ENCODE assay signal across 8 cellular contexts in the genomic region with DNA sequence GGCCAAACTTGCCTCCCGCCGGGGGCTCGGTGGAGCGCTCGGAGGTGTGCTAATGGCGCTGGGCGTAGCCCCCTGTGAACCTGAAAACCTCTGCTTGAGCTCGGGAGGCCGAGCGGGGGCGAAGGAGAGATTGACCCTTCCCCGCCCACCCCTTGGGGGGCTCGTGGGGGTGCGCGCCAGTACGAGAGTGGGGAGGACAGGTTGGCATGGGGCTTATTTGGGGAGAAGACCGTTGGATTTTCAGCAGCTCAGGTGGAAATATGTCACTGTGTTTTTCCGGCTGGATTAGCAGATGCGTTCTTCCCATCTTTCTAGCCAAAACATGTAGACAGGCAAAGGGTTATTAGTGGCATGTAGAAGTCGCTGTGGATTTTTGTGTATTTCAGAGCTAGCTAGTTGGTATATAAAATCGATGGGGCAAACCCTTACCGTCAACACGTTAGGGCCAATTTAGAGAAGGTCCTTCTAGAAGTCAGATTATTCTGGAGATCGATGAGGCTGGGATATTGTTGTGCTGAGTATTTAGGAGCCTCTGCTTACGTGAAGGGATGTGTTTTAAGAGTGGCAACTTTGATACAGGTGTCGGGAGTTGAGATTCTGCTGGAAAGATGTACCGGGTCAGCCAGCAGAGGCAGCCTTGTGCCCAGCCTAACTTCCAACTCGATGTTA. TPM values are rescaled to one million over a fixed set of nuclear protein-coding genes. Genes with fewer than 3 reads are reported as not detected.
A peak's percentile ranks its signal among the peaks of the same experiment; 100 is the strongest.
DNase-seq lines count a peak whose midpoint lies in the region; ATAC-seq and TF ChIP-seq lines count a peak whose summit lies in the region.

No MANE protein-coding gene starts in this region.

- H3K27ac Mint-ChIP-seq in Calu3 (ENCODE audit: unreplicated experiment) = peak overlapping the region; percentile 54
- peak overlapping the region; percentile 85 for H3K27ac Mint-ChIP-seq in activated T-helper 1 cell treated with anti-CD3 and anti-CD28 coated beads, Interleukin-12 subunit alpha, Interleukin-12 subunit beta, Interleukin-2, Interleukin-4 antibody, amounts not matched to agents 30 ng/mL and 10 ng/mL and 1 ng/mL, durations not matched to agents 14 hours and 24 hours and 36 hours
- H3K27ac Mint-ChIP-seq in nephron = peak overlapping the region; percentile 83 to 91 (median 90)

- peak; percentile 36 for DNase-seq in Calu3
- DNase-seq in NOMO-1 treated with DMSO at 0.1 percent for 48 hours (lab: John Stamatoyannopoulos, UW; ENCODE audit: unreplicated experiment) = peak; percentile 56
- DNase-seq in activated T-helper 1 cell treated with anti-CD3 and anti-CD28 coated beads, Interleukin-12 subunit alpha, Interleukin-12 subunit beta, Interleukin-2, Interleukin-4 antibody, amounts not matched to agents 30 ng/mL and 10 ng/mL and 1 ng/mL, durations not matched to agents 14 hours and 24 hours and 36 hours (ENCODE audit: low spot score) = peak; percentile 38
- DNase-seq in fibroblast of pulmonary artery (ENCODE audit: low read depth) = peak; percentile 74
- no peak for DNase-seq in epidermal melanocyte (ENCODE audit: insufficient read length, low spot score)

- no peak for TF ChIP-seq CTCF in Calu3 (IDR thresholded peaks at IDR 0.05; ENCODE audit: unreplicated experiment)
- TF ChIP-seq CTCF in fibroblast of pulmonary artery (IDR thresholded peaks at IDR 0.05; ENCODE audit: low read length, missing control alignments) = peak; percentile 83
- TF ChIP-seq CTCF in nephron (IDR thresholded peaks at IDR 0.05; ENCODE audit: unreplicated experiment in 3 of 3) = peak; percentile 57 to 60 (median 58)

- intact Hi-C loops in Calu3 (cut with micrococcal nuclease; ENCODE audit: unreplicated experiment) = loop anchor here (2.0 to 5.0 kb wide), 2 partner anchors 76 to 166 kb away; a partner anchor contains a TSS
- intact Hi-C loops in activated T-helper 1 cell treated with anti-CD3 and anti-CD28 coated beads, Interleukin-12 subunit alpha, Interleukin-12 subunit beta, Interleukin-2, Interleukin-4 antibody, amounts not matched to agents 30 ng/mL and 10 ng/mL and 1 ng/mL, durations not matched to agents 14 hours and 24 hours and 36 hours (cut with micrococcal nuclease) = loop anchor here (1.0 to 10.0 kb wide), 8 partner anchors 38 to 1724 kb away; a partner anchor contains a TSS

- peak; percentile 44 for ATAC-seq in GM19395 (IDR thresholded peaks at IDR 0.05; ENCODE audit: unreplicated experiment)
- ATAC-seq in HG03460 (IDR thresholded peaks at IDR 0.05; ENCODE audit: unreplicated experiment) = peak; percentile 31

- peak overlapping the region; percentile 85 for H3K4me3 ChIP-seq in fibroblast of pulmonary artery (replicated peaks; ENCODE audit: low read depth, low read length)

- H3K36me3 Mint-ChIP-seq in Calu3 (ENCODE audit: insufficient read depth, unreplicated experiment) = peaks cover 29% of the 10 kb centered on the region
- peaks cover 16% of the 10 kb centered on the region for H3K36me3 Mint-ChIP-seq in activated T-helper 1 cell treated with anti-CD3 and anti-CD28 coated beads, Interleukin-12 subunit alpha, Interleukin-12 subunit beta, Interleukin-2, Interleukin-4 antibody, amounts not matched to agents 30 ng/mL and 10 ng/mL and 1 ng/mL, durations not matched to agents 14 hours and 24 hours and 36 hours (ENCODE audit: low read depth)
- H3K36me3 Mint-ChIP-seq in nephron (ENCODE audit: low read depth) = no peaks in the 10 kb centered on the region

- no peaks in the 10 kb centered on the region for H3K27me3 Mint-ChIP-seq in Calu3 (ENCODE audit: unreplicated experiment)
- no peaks in the 10 kb centered on the region for H3K27me3 Mint-ChIP-seq in activated T-helper 1 cell treated with anti-CD3 and anti-CD28 coated beads, Interleukin-12 subunit alpha, Interleukin-12 subunit beta, Interleukin-2, Interleukin-4 antibody, amounts not matched to agents 30 ng/mL and 10 ng/mL and 1 ng/mL, durations not matched to agents 14 hours and 24 hours and 36 hours (ENCODE audit: insufficient read depth)
- H3K27me3 Mint-ChIP-seq in nephron (ENCODE audit: low read depth) = no peaks in the 10 kb centered on the region

- BruUV-seq in Calu3 (replicated peaks; lab: Mats Ljungman, UMichigan) = no TSS peak

- no peaks in the 10 kb centered on the region for H3K9me3 Mint-ChIP-seq in Calu3 (ENCODE audit: low read depth, unreplicated experiment)
- no peaks in the 10 kb centered on the region for H3K9me3 Mint-ChIP-seq in activated T-helper 1 cell treated with anti-CD3 and anti-CD28 coated beads, Interleukin-12 subunit alpha, Interleukin-12 subunit beta, Interleukin-2, Interleukin-4 antibody, amounts not matched to agents 30 ng/mL and 10 ng/mL and 1 ng/mL, durations not matched to agents 14 hours and 24 hours and 36 hours
- H3K9me3 Mint-ChIP-seq in nephron = no peaks in the 10 kb centered on the region

- CTCF ChIA-PET in Calu3 (lab: Charles Lee) = interaction anchor here (0.7 to 2.1 kb wide), 10 partner anchors 10 to 194 kb away, joined by 3 to 8 read pairs (median 3); no protein-coding TSS in a partner anchor

- H3K4me3 Mint-ChIP-seq in Calu3 (ENCODE audit: low read depth, unreplicated experiment) (peak overlapping the region; percentile 78), nephron (peak overlapping the region; percentile 86 to 93 (median 92))
- peak overlapping the region; percentile 91 for H3K4me3 Mint-ChIP-seq in activated T-helper 1 cell treated with anti-CD3 and anti-CD28 coated beads, Interleukin-12 subunit alpha, Interleukin-12 subunit beta, Interleukin-2, Interleukin-4 antibody, amounts not matched to agents 30 ng/mL and 10 ng/mL and 1 ng/mL, durations not matched to agents 14 hours and 24 hours and 36 hours

- H3K4me1 Mint-ChIP-seq in Calu3 (ENCODE audit: low read depth, unreplicated experiment) (peaks cover 28% of the 10 kb centered on the region), nephron (peaks cover 27% of the 10 kb centered on the region)
- peaks cover 54% of the 10 kb centered on the region for H3K4me1 Mint-ChIP-seq in activated T-helper 1 cell treated with anti-CD3 and anti-CD28 coated beads, Interleukin-12 subunit alpha, Interleukin-12 subunit beta, Interleukin-2, Interleukin-4 antibody, amounts not matched to agents 30 ng/mL and 10 ng/mL and 1 ng/mL, durations not matched to agents 14 hours and 24 hours and 36 hours (ENCODE audit: low read depth)

RNA-seq across cellular contexts. Expression of a gene that starts 0.5 kb away (rescaled TPM):
- 97.1 and 102 TPM in 2 replicates for total RNA-seq in Calu3 (2022)
- total RNA-seq in activated T-helper 1 cell treated with anti-CD3 and anti-CD28 coated beads, Interleukin-12 subunit alpha, Interleukin-12 subunit beta, Interleukin-2, Interleukin-4 antibody, amounts not matched to agents 30 ng/mL and 10 ng/mL and 1 ng/mL, durations not matched to agents 14 hours and 24 hours and 36 hours = 56.1 and 59.3 TPM in 2 replicates

RNA-seq across cellular contexts. Expression of a gene that starts 41.9 kb away (rescaled TPM):
- 0.47 and 0.64 TPM in 2 replicates for total RNA-seq in Calu3 (2022)
- not detected in 2 replicates for total RNA-seq in activated T-helper 1 cell treated with anti-CD3 and anti-CD28 coated beads, Interleukin-12 subunit alpha, Interleukin-12 subunit beta, Interleukin-2, Interleukin-4 antibody, amounts not matched to agents 30 ng/mL and 10 ng/mL and 1 ng/mL, durations not matched to agents 14 hours and 24 hours and 36 hours
